ENCODE assay signal across 23 cellular contexts in the genomic region with DNA sequence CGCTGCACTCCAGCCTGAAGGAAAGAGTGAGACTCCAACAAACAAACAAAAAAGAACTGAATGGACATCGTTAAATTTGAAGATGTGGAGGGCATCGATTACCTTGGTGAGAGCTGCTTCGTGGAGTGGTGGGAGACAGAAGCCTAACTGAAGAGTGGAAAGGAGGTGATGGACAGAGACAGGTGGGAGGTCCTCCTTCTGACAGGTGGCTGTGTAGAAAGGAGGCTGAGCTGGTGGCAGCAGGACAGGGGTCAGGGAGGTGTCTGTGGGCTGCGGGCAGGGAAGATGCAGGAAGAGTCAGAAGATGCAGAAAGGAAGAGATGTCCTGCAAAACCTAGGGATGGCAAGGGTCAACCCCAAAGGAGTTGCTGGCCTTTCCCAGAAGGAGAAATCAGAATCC.
"Had no signal": no experiment of that assay in that cellular context is flagged by ENCODE, and none has a peak within 500 bp of the region (broad histone marks: within the 10 kb centered on the region; RNA-seq: fewer than 3 reads in every experiment).

No MANE protein-coding gene starts in this region.

- H3K4me3 Mint-ChIP-seq: mesothelial cell of epicardium had no signal

- H3K27ac ChIP-seq: colonic mucosa, dorsolateral prefrontal cortex, epithelial cell of prostate, esophagus squamous epithelium, gastrocnemius medialis, heart right ventricle, left lung, lower lobe of right lung had no signal

- H3K27ac Mint-ChIP-seq: mesothelial cell of epicardium had no signal

- DNase-seq: colonic mucosa; dermis blood vessel endothelial cell; dorsolateral prefrontal cortex; effector CD4-positive, alpha-beta T cell; effector memory CD4-positive, alpha-beta T cell; erythroblast; esophagus squamous epithelium; foreskin fibroblast; foreskin melanocyte; gastrocnemius medialis; glutamatergic neuron; head of caudate nucleus; heart right ventricle; hippocampal formation; left cardiac atrium; left lung; left ventricle myocardium superior; lower lobe of right lung; mesenchymal stem cell; mucosa of descending colon had no signal

- H3K9me3 Mint-ChIP-seq: mesothelial cell of epicardium had no signal

- ATAC-seq: esophagus mucosa, gastrocnemius medialis, heart right ventricle, left cardiac atrium, left lung, left ventricle myocardium superior, lower lobe of right lung, mucosa of descending colon had no signal

- H3K9me3 ChIP-seq: colonic mucosa, esophagus squamous epithelium, gastrocnemius medialis, heart right ventricle, left lung, lower lobe of right lung, mucosa of descending colon had no signal

- H3K4me1 Mint-ChIP-seq: mesothelial cell of epicardium had no signal

- H3K36me3 ChIP-seq: colonic mucosa, esophagus squamous epithelium, gastrocnemius medialis, heart right ventricle, left lung, lower lobe of right lung had no signal

- H3K27me3 ChIP-seq: colonic mucosa, dorsolateral prefrontal cortex had no signal

- H3K36me3 Mint-ChIP-seq: mesothelial cell of epicardium had no signal

- H3K4me3 ChIP-seq: colonic mucosa, dorsolateral prefrontal cortex, esophagus squamous epithelium, gastrocnemius medialis, heart right ventricle, left lung, lower lobe of right lung, mucosa of descending colon had no signal

- H3K4me1 ChIP-seq: colonic mucosa, esophagus squamous epithelium, gastrocnemius medialis, heart right ventricle, left lung, lower lobe of right lung had no signal
